In the genomic region with DNA sequence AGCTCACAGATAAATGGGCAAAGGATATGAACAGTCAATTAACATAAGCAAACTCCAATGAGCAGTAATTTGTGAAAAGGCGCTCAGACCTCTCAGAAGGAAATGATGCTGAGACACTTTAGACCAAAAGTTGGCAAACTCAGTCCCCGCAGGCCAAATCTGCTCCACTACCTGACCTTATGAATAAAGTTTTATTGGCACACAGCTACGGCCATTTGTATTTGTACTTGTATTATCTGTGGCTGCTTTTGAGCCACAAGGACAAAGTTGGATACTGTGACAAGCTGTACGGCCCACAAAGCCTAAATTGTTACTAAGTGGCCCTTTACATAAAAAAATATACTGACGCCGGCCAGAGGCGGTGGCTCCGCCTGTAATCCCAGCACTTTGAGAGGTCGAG, we compare ENCODE assay signal across 18 cellular contexts.
"Had no signal": no experiment of that assay in that cellular context is flagged by ENCODE, and none has a peak within 500 bp of the region (broad histone marks: within the 10 kb centered on the region; RNA-seq: fewer than 3 reads in every experiment).

No MANE protein-coding gene starts in this region.

- H3K27me3 Mint-ChIP-seq: activated CD4-positive, alpha-beta memory T cell treated with anti-CD3 and anti-CD28 coated beads for 36 hours; activated CD8-positive, alpha-beta memory T cell treated with anti-CD3 and anti-CD28 coated beads, Interleukin-2, amount 10 ng/mL, durations not matched to agents 7 days and 5 days had no signal

- FAIRE-seq: islet of Langerhans had no signal

- H3K27ac Mint-ChIP-seq: activated CD8-positive, alpha-beta memory T cell treated with anti-CD3 and anti-CD28 coated beads, Interleukin-2, amount 10 ng/mL, durations not matched to agents 7 days and 5 days; activated naive CD4-positive, alpha-beta T cell treated with anti-CD3 and anti-CD28 coated beads, Interleukin-2, amount 50 U/mL, for 72 hours; endodermal cell had no signal

- H3K4me3 Mint-ChIP-seq: activated CD4-positive, alpha-beta memory T cell treated with anti-CD3 and anti-CD28 coated beads for 36 hours; activated CD8-positive, alpha-beta memory T cell treated with anti-CD3 and anti-CD28 coated beads, Interleukin-2, amount 10 ng/mL, durations not matched to agents 7 days and 5 days; endodermal cell had no signal

- H3K4me3 ChIP-seq: heart left ventricle, thyroid gland had no signal

- H3K27ac ChIP-seq: heart left ventricle, thyroid gland had no signal

- DNase-seq: activated CD4-positive, alpha-beta memory T cell treated with anti-CD3 and anti-CD28 coated beads for 36 hours; activated CD4-positive, alpha-beta T cell treated with anti-CD3 and anti-CD28 coated beads for 4 hours; activated CD4-positive, CD25-positive, alpha-beta regulatory T cell; activated CD8-positive, alpha-beta memory T cell treated with anti-CD3 and anti-CD28 coated beads, Interleukin-2, amount 10 ng/mL, durations not matched to agents 7 days and 5 days; amniotic stem cell; cerebellar nuclear complex; cortex of kidney; endodermal cell; heart left ventricle; occipital lobe; retina; stimulated activated CD4-positive, alpha-beta T cell treated with anti-CD3 and anti-CD28 coated beads, Interleukin-2, amount 100 ng/mL, for 48 hours; stimulated activated CD8-positive, alpha-beta memory T cell treated with anti-CD3 and anti-CD28 coated beads, Interleukin-4, amount 100 ng/mL, for 48 hours; stimulated activated naive CD4-positive, alpha-beta T cell treated with Interleukin-2 at 50 U/mL for 16 hours; T1000; thyroid gland had no signal

- H3K4me1 Mint-ChIP-seq: endodermal cell had no signal

- ATAC-seq: activated CD8-positive, alpha-beta memory T cell treated with anti-CD3 and anti-CD28 coated beads, Interleukin-2, amount 10 ng/mL, durations not matched to agents 7 days and 5 days; activated naive CD4-positive, alpha-beta T cell treated with anti-CD3 and anti-CD28 coated beads, Interleukin-2, amount 50 U/mL, for 72 hours; heart left ventricle had no signal

- H3K9me3 ChIP-seq: thyroid gland had no signal

- H3K9me3 Mint-ChIP-seq: activated naive CD4-positive, alpha-beta T cell treated with anti-CD3 and anti-CD28 coated beads, Interleukin-2, amount 50 U/mL, for 72 hours had no signal
